In genomic region chr13:76516013-76516412, GRCh38 we compare ENCODE assay signal across 2 cellular contexts.
TF ChIP-seq lines count a peak whose summit lies in the region.

No MANE protein-coding gene starts in this region.

TF ChIP-seq in GM23338, 12 proteins besides CTCF, POLR2A, EP300 and RAD21 (continued from another document):
- TF ChIP-seq ZNF462 (CRISPR knock-in tag; IDR thresholded peaks at IDR 0.05) = no peak
- no peak for TF ChIP-seq REST (IDR thresholded peaks at IDR 0.05; ENCODE audit: unreplicated experiment)
- TF ChIP-seq EZH2phosphoT487 (IDR thresholded peaks at IDR 0.05; ENCODE audit: unreplicated experiment) = no peak
- no peak for TF ChIP-seq POLR2AphosphoS5 (IDR thresholded peaks at IDR 0.05; ENCODE audit: low read depth)

TF ChIP-seq in SK-N-SH, 30 proteins besides CTCF, POLR2A, EP300 and RAD21 (continued from another document):
- TF ChIP-seq USF2 (IDR thresholded peaks at IDR 0.05; ENCODE audit: borderline replicate concordance, low read depth, low read length) = no peak
